22 cellular contexts compared by ENCODE assay signal in genomic region chr7:2096692-2097380, GRCh38.
DNase-seq lines count a peak whose midpoint lies in the region; ATAC-seq, FAIRE-seq and TF ChIP-seq lines count a peak whose summit lies in the region.
"Had no signal": no experiment of that assay in that cellular context is flagged by ENCODE, and none has a peak within 500 bp of the region (broad histone marks: within the 10 kb centered on the region; RNA-seq: fewer than 3 reads in every experiment).

No MANE protein-coding gene starts in this region.

- no peaks in the 10 kb centered on the region for H3K36me3 ChIP-seq in right lobe of liver
- H3K36me3 ChIP-seq in HepG2 (replicated peaks in 1 of 2; ENCODE audit: control insufficient read depth in 1 of 2, insufficient read depth in 2 of 2, low read length in 2 of 2) = peaks cover 5 to 19% of the 10 kb centered on the region in 2 experiments; a peak in 3 of 5 replicates
- no peaks in the 10 kb centered on the region for H3K36me3 ChIP-seq in upper lobe of right lung
- H3K36me3 ChIP-seq in tibial nerve = no peaks in the 10 kb centered on the region
- H3K36me3 ChIP-seq: BE2C, MG63 had no signal

- no peak overlapping the region for H3K9ac ChIP-seq in HepG2 (ENCODE audit: insufficient read depth, low read depth, low read length)

- peak overlapping the region; percentile 71 for H3K27ac Mint-ChIP-seq in central memory CD8-positive, alpha-beta T cell (ENCODE audit: low read depth)
- H3K27ac Mint-ChIP-seq in naive B cell = peak overlapping the region in 3 of 6 donors; percentile 84 to 95 (median 87)
- H3K27ac Mint-ChIP-seq: HFFc6 had no signal

- no peak for TF ChIP-seq CTCF in right lobe of liver (IDR thresholded peaks at IDR 0.05)
- TF ChIP-seq CTCF in HepG2 (CRISPR knock-in tag; IDR thresholded peaks at IDR 0.05) = no peak
- no peak for TF ChIP-seq CTCF in upper lobe of right lung (IDR thresholded peaks at IDR 0.05)
- TF ChIP-seq CTCF in tibial nerve (IDR thresholded peaks at IDR 0.05) = no peak

- H3K4me1 ChIP-seq in right lobe of liver (no peaks in the 10 kb centered on the region), HepG2 (ENCODE audit: insufficient read depth, low read length) (peaks cover 11% of the 10 kb centered on the region), upper lobe of right lung (no peaks in the 10 kb centered on the region), tibial nerve (peaks cover 0 to 10% (median 0%) of the 10 kb centered on the region in 4 donors)

- no peaks in the 10 kb centered on the region for H3K27me3 ChIP-seq in right lobe of liver
- no peaks in the 10 kb centered on the region for H3K27me3 ChIP-seq in HepG2 (ENCODE audit: control insufficient read depth in 1 of 2, insufficient read depth in 2 of 2, low read length in 2 of 2)
- no peaks in the 10 kb centered on the region for H3K27me3 ChIP-seq in upper lobe of right lung
- no peaks in the 10 kb centered on the region for H3K27me3 ChIP-seq in tibial nerve
- H3K27me3 ChIP-seq: BE2C, MG63 had no signal

- H3K27ac ChIP-seq in right lobe of liver (no peak overlapping the region), HepG2 (ENCODE audit: extremely low read length, insufficient read depth, low read length) (no peak overlapping the region), upper lobe of right lung (no peak overlapping the region), tibial nerve (no peak overlapping the region)
- H3K27ac ChIP-seq: 22Rv1 had no signal

- no peak overlapping the region for H2AFZ ChIP-seq in HepG2 (ENCODE audit: low read length)

- H3K4me1 Mint-ChIP-seq in central memory CD8-positive, alpha-beta T cell = peaks cover 51% of the 10 kb centered on the region
- peaks cover 51 to 72% (median 59%) of the 10 kb centered on the region in 3 donors for H3K4me1 Mint-ChIP-seq in naive B cell

- no peak for TF ChIP-seq EP300 in HepG2 (IDR thresholded peaks at IDR 0.05; ENCODE audit: low read depth in 2 of 2, low read length in 2 of 2)
- TF ChIP-seq EP300 in HepG2 (CRISPR knock-in tag; IDR thresholded peaks at IDR 0.05; ENCODE audit: borderline replicate concordance) = no peak
- no peak for TF ChIP-seq EP300 in tibial nerve (IDR thresholded peaks at IDR 0.05)

- CTCF ChIA-PET in HepG2 (lab: Yijun Ruan, JAX; ENCODE audit: low intra/inter-chr PET ratio, low total read pairs) = no interaction called here

- H3K9me3 ChIP-seq in right lobe of liver (no peaks in the 10 kb centered on the region), HepG2 (ENCODE audit: low read length) (no peaks in the 10 kb centered on the region), upper lobe of right lung (no peaks in the 10 kb centered on the region), tibial nerve (no peaks in the 10 kb centered on the region)
- H3K9me3 ChIP-seq: BE2C, MG63 had no signal

- TF ChIP-seq RAD21 in HepG2 (CRISPR knock-in tag; IDR thresholded peaks at IDR 0.05) = no peak

- in situ Hi-C loops in HepG2 (cut with HindIII; ENCODE audit: extremely low pct_ligation_motif_present, low pct_unique_long_range_greater_than_20kb) = no loop called here

- peaks cover 7% of the 10 kb centered on the region for H3K36me3 Mint-ChIP-seq in central memory CD8-positive, alpha-beta T cell (ENCODE audit: insufficient read depth)
- peaks cover 4 to 7% of the 10 kb centered on the region in 2 donors for H3K36me3 Mint-ChIP-seq in naive B cell

- intact Hi-C loops in right lobe of liver (cut with DNase I) (no loop called here), HepG2 (cut with micrococcal nuclease; ENCODE audit: unreplicated experiment) (no loop called here), upper lobe of right lung (cut with DNase I) (no loop called here)

- 92% methylated on average over 10 of the region's 27 CpGs for WGBS in right lobe of liver (ENCODE audit: insufficient coverage, low coverage, low lambda C conversion rate, missing lambda C conversion rate)
- 92% methylated on average over 15 of the region's 27 CpGs for WGBS in HepG2 (ENCODE audit: low lambda C conversion rate)
- 84 to 96% methylated on average over 6 to 25 of the region's 27 CpGs for WGBS in tibial nerve, 2 donors

- no peaks in the 10 kb centered on the region for H3K79me2 ChIP-seq in HepG2 (ENCODE audit: insufficient read depth, low read length)

- POLR2A ChIA-PET in HepG2 (lab: Yijun Ruan, JAX) = no interaction called here

- no TSS peak for BruUV-seq in HepG2 (replicated peaks; lab: Mats Ljungman, UMichigan)

- no peaks in the 10 kb centered on the region for H3K9me3 Mint-ChIP-seq in central memory CD8-positive, alpha-beta T cell
- no peaks in the 10 kb centered on the region for H3K9me3 Mint-ChIP-seq in naive B cell
- H3K9me3 Mint-ChIP-seq: HFFc6 had no signal

- no peaks in the 10 kb centered on the region for H4K20me1 ChIP-seq in HepG2 (ENCODE audit: insufficient read depth, low read length)

- no peak overlapping the region for H3K4me3 Mint-ChIP-seq in central memory CD8-positive, alpha-beta T cell
- peak overlapping the region in 5 of 8 donors; percentile 29 to 85 (median 68) for H3K4me3 Mint-ChIP-seq in naive B cell
- H3K4me3 Mint-ChIP-seq: HFFc6 had no signal

- DNase-seq in right lobe of liver = no peak
- no peak for DNase-seq in HepG2 (ENCODE audit: low spot score)
- DNase-seq in central memory CD8-positive, alpha-beta T cell (ENCODE audit: low spot score in 2 of 2) = no peak
- DNase-seq in naive B cell = peak; percentile 51
- DNase-seq in upper lobe of right lung = peak; percentile 75
- no peak for DNase-seq in activated T-cell treated with anti-CD3 and anti-CD28 coated beads, Interleukin-2, amount 50 U/mL, for 1 hour
- no peak for DNase-seq in tibial nerve (ENCODE audit: low spot score in 2 of 2)
- DNase-seq in COLO668 (lab: John Stamatoyannopoulos, UW; ENCODE audit: unreplicated experiment) = no peak
- DNase-seq: BE2C, GDM1, HFFc6, Karpas-422, MG63, NCI-H1105 treated with DMSO at 0.1 percent for 48 hours, NCI-H1694 treated with DMSO at 0.1 percent for 48 hours, NCI-H2107, NCI-H226, NCI-H526 treated with DMSO at 0.1 percent for 48 hours, SHP77 had no signal

- H3K4me3 ChIP-seq in right lobe of liver (no peak overlapping the region), HepG2 (replicated peaks in 1 of 3; ENCODE audit: insufficient read depth in 1 of 3, low read depth in 2 of 3, low read length in 3 of 3) (no peak overlapping the region), upper lobe of right lung (no peak overlapping the region), tibial nerve (no peak overlapping the region)
- H3K4me3 ChIP-seq: GM12878, MG63 had no signal

- no peak overlapping the region for H3K4me2 ChIP-seq in HepG2 (ENCODE audit: low read depth, low read length)

- FAIRE-seq in HepG2 (lab: Jason Lieb, UNC) = no peak
- FAIRE-seq: GM12878, H1 had no signal

- TF ChIP-seq POLR2A in right lobe of liver (IDR thresholded peaks at IDR 0.05) (no peak), HepG2 (IDR thresholded peaks at IDR 0.05; ENCODE audit: insufficient read depth in 1 of 2, low read depth in 2 of 2, low read length in 2 of 2) (no peak), tibial nerve (IDR thresholded peaks at IDR 0.05) (no peak)

- H3K27me3 Mint-ChIP-seq in central memory CD8-positive, alpha-beta T cell = no peaks in the 10 kb centered on the region
- no peaks in the 10 kb centered on the region for H3K27me3 Mint-ChIP-seq in naive B cell

- ATAC-seq in right lobe of liver (peak; percentile 31 to 53 (median 44)), HepG2 (no peak), naive B cell (ENCODE audit: low read depth in 2 of 2) (peak in 1 of 2 donors; percentile 9), upper lobe of right lung (peak; percentile 70)
- ATAC-seq in central memory CD8-positive, alpha-beta T cell (replicated peaks; ENCODE audit: extremely low read depth, poor library complexity, severe bottlenecking) = no peak
- ATAC-seq: GM12878 had no signal

TF ChIP-seq in HepG2, 621 proteins besides CTCF, POLR2A, EP300 and RAD21 (continues in another document):
- no peak for TF ChIP-seq IKZF4 (CRISPR knock-in tag; IDR thresholded peaks at IDR 0.05; ENCODE audit: borderline replicate concordance, low read depth, not compliant biosample characterization)
- TF ChIP-seq RCOR2 (CRISPR knock-in tag; IDR thresholded peaks at IDR 0.05) = no peak
- no peak for TF ChIP-seq MEIS1 (CRISPR knock-in tag; IDR thresholded peaks at IDR 0.05; ENCODE audit: borderline replicate concordance)
- TF ChIP-seq MIXL1 (CRISPR knock-in tag; IDR thresholded peaks at IDR 0.05) = no peak
- no peak for TF ChIP-seq SP140L (CRISPR knock-in tag; IDR thresholded peaks at IDR 0.05; ENCODE audit: borderline replicate concordance)
- TF ChIP-seq ELK4 (CRISPR knock-in tag; IDR thresholded peaks at IDR 0.05; ENCODE audit: borderline replicate concordance) = no peak
- TF ChIP-seq FUBP1 (CRISPR knock-in tag; IDR thresholded peaks at IDR 0.05; ENCODE audit: borderline replicate concordance) = no peak

Comparison
In these comparisons a context has a peak if more than half of its experiments do, and no peak if none do; other contexts are left out.
1. ATAC-seq: peak in right lobe of liver (4 of 4) and upper lobe of right lung (single experiment); none in HepG2 (single experiment) and central memory CD8-positive, alpha-beta T cell (single experiment).
2. DNase-seq: peak in naive B cell (single experiment) and upper lobe of right lung (single experiment); none in right lobe of liver (0 of 3), HepG2 (single experiment), central memory CD8-positive, alpha-beta T cell (0 of 2), activated T-cell treated with anti-CD3 and anti-CD28 coated beads, Interleukin-2, amount 50 U/mL, for 1 hour (single experiment), tibial nerve (0 of 2) and COLO668 (single experiment).